9 cellular contexts compared by ENCODE assay signal in the genomic region with DNA sequence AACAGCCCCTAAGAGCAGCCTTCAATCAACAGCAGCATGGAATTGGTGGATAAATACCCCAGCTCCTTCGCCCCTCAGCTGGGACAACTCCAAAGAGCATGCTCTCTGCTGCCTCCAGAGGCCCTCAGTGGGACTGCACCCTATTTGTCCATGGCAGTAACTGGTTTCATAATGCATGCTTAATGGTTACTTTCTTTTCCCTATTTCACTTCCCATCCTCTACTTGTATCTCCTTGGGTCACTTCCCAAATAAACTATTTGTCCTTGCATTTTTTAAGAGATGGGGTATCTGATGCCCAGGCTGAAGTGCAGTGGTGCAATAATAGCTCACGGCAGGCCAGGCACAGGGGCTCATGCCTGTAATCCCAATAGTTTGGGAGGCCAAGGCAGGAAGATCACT. TPM values are rescaled to one million over a fixed set of nuclear protein-coding genes. Genes with fewer than 3 reads are reported as not detected.
A peak's percentile ranks its signal among the peaks of the same experiment; 100 is the strongest.
DNase-seq lines count a peak whose midpoint lies in the region; ATAC-seq, FAIRE-seq and TF ChIP-seq lines count a peak whose summit lies in the region.
"Had no signal": no experiment of that assay in that cellular context is flagged by ENCODE, and none has a peak within 500 bp of the region (broad histone marks: within the 10 kb centered on the region; RNA-seq: fewer than 3 reads in every experiment).

No MANE protein-coding gene starts in this region.

- H3K36me3 ChIP-seq in upper lobe of left lung, result no peaks in the 10 kb centered on the region
- H3K36me3 ChIP-seq: SJSA1 had no signal

- peak in 1 of 2 donors; percentile 35 for ATAC-seq in naive thymus-derived CD8-positive, alpha-beta T cell
- ATAC-seq in upper lobe of left lung (ENCODE audit: low FRiP score in 2 of 2), result peak; percentile 72 to 73

- TF ChIP-seq EP300 in upper lobe of left lung (IDR thresholded peaks at IDR 0.05), result no peak

- H3K4me1 Mint-ChIP-seq in naive thymus-derived CD8-positive, alpha-beta T cell, result peaks cover 17 to 29% (median 22%) of the 10 kb centered on the region in 4 donors

- H3K36me3 Mint-ChIP-seq in naive thymus-derived CD8-positive, alpha-beta T cell, result no peaks in the 10 kb centered on the region

- no peak overlapping the region for H3K4me3 ChIP-seq in coronary artery
- H3K4me3 ChIP-seq in upper lobe of left lung, result no peak overlapping the region
- H3K4me3 ChIP-seq: SJSA1 had no signal

- DNase-seq in EL (peak; percentile 46), M059J (ENCODE audit: low read depth) (peak; percentile 52), coronary artery (ENCODE audit: low spot score) (no peak), upper lobe of left lung (peak in 1 of 2 donors; percentile 67), H54 (ENCODE audit: insufficient read length, low spot score) (no peak), NCI-H1436 (lab: John Stamatoyannopoulos, UW) (no peak)
- peak; percentile 48 for DNase-seq in activated CD4-positive, alpha-beta T cell treated with anti-CD3 and anti-CD28 coated beads for 1 hour
- DNase-seq in naive thymus-derived CD8-positive, alpha-beta T cell, result peak; percentile 37 to 77 (median 60)

- 68 to 70% methylated on average over 2 of the region's 2 CpGs for WGBS in upper lobe of left lung, 2 donors

- no peak for TF ChIP-seq POLR2A in upper lobe of left lung (IDR thresholded peaks at IDR 0.05)
- TF ChIP-seq POLR2A in H54 (IDR thresholded peaks at IDR 0.05; ENCODE audit: low read depth, low read length), result no peak

- no peaks in the 10 kb centered on the region for H3K9me3 ChIP-seq in upper lobe of left lung

- peak overlapping the region in 5 of 10 donors; percentile 28 to 76 (median 49) for H3K27ac Mint-ChIP-seq in naive thymus-derived CD8-positive, alpha-beta T cell

- no peaks in the 10 kb centered on the region for H3K27me3 ChIP-seq in upper lobe of left lung
- H3K27me3 ChIP-seq: SJSA1 had no signal

- H3K4me3 Mint-ChIP-seq in naive thymus-derived CD8-positive, alpha-beta T cell, result peak overlapping the region in 2 of 10 donors; percentile 25 to 39

- peaks cover 17 to 23% (median 19%) of the 10 kb centered on the region in 4 donors for H3K4me1 ChIP-seq in upper lobe of left lung

- H3K27ac ChIP-seq in coronary artery (no peak overlapping the region), upper lobe of left lung (no peak overlapping the region)
- H3K27ac ChIP-seq: SJSA1 had no signal

- H3K27me3 Mint-ChIP-seq in naive thymus-derived CD8-positive, alpha-beta T cell, result no peaks in the 10 kb centered on the region

- no peak for FAIRE-seq in H54 (lab: Jason Lieb, UNC)

- POLR2A ChIA-PET in naive thymus-derived CD8-positive, alpha-beta T cell (lab: Charles Lee), result interaction anchor here (0.5 to 3.2 kb wide), 8 partner anchors 8 to 49 kb away, joined by 3 to 12 read pairs (median 6); a partner anchor contains a TSS

- TF ChIP-seq CTCF in coronary artery (IDR thresholded peaks at IDR 0.05), result peak; percentile 66
- peak; percentile 83 to 88 (median 84) for TF ChIP-seq CTCF in upper lobe of left lung (IDR thresholded peaks at IDR 0.05)

- no peaks in the 10 kb centered on the region for H3K9me3 Mint-ChIP-seq in naive thymus-derived CD8-positive, alpha-beta T cell

RNA-seq across cellular contexts. Expression of a gene that starts 13.5 kb away (rescaled TPM):
- total RNA-seq in M059J (2014; rRNA removed; shearing (Covaris generic)), result 1,087 and 1,450 TPM in 2 replicates
- total RNA-seq in naive thymus-derived CD8-positive, alpha-beta T cell, result 10 to 100 TPM; 57.8 to 60.4 TPM
- 10 to 100 TPM; 27.4 to 30.8 (median 29.3) TPM for polyA plus RNA-seq in naive thymus-derived CD8-positive, alpha-beta T cell
- total RNA-seq in upper lobe of left lung, result 100 to 1,000 TPM; 258 to 569 (median 392) TPM

RNA-seq across cellular contexts. Expression of a gene that starts 48.9 kb away (rescaled TPM):
- total RNA-seq in M059J (2014; rRNA removed; shearing (Covaris generic)), result 110 and 159 TPM in 2 replicates
- total RNA-seq in naive thymus-derived CD8-positive, alpha-beta T cell, result 10 to 100 TPM; 66.5 to 88.3 TPM
- polyA plus RNA-seq in naive thymus-derived CD8-positive, alpha-beta T cell, result 10 to 100 TPM; 65.6 to 69.8 (median 66.1) TPM
- total RNA-seq in upper lobe of left lung, result 100 to 1,000 TPM in 1 of 6 donors, 10 to 100 TPM in 5; 29.3 to 117 (median 60.6) TPM

Comparison
In these comparisons a context has a peak if more than half of its experiments do, and no peak if none do; other contexts are left out.
1. DNase-seq: peak in EL (single experiment), M059J (single experiment), activated CD4-positive, alpha-beta T cell treated with anti-CD3 and anti-CD28 coated beads for 1 hour (single experiment) and naive thymus-derived CD8-positive, alpha-beta T cell (10 of 10); none in coronary artery (single experiment), H54 (single experiment) and NCI-H1436 (single experiment).
2. RNA of a gene that starts 13.5 kb away (total RNA-seq): 1,087 to 1,450 TPM in M059J and 258 to 569 TPM in upper lobe of left lung; 57.8 to 60.4 TPM in naive thymus-derived CD8-positive, alpha-beta T cell; every median in the first group is over 4 times any median in the second.